ENCODE assay signal across 8 cellular contexts in genomic region chr20:45373353-45374100, GRCh38. TPM values are rescaled to one million over a fixed set of nuclear protein-coding genes. Genes with fewer than 3 reads are reported as not detected.
DNase-seq lines count a peak whose midpoint lies in the region; ATAC-seq, FAIRE-seq and TF ChIP-seq lines count a peak whose summit lies in the region.

No MANE protein-coding gene starts in this region.

- no peaks in the 10 kb centered on the region for H4K20me1 ChIP-seq in OCI-LY7 (ENCODE audit: insufficient read depth, low read length)

- DNase-seq in GM18507 (ENCODE audit: extremely low spot score, insufficient read length, low read depth) (peak; percentile 64), HT1080 (ENCODE audit: low read depth) (peak; percentile 43), OCI-LY7 (ENCODE audit: low spot score) (peak; percentile 83)
- peak; percentile 92 for DNase-seq in activated T-cell treated with anti-CD3 and anti-CD28 coated beads, Interleukin-2, amount 50 U/mL, for 4 hours
- DNase-seq in stimulated activated CD8-positive, alpha-beta memory T cell treated with anti-CD3 and anti-CD28 coated beads, Interleukin-4, amount 100 ng/mL, for 4 hours (ENCODE audit: low read depth in 2 of 2, low spot score in 1 of 2) = peak; percentile 77 to 90

- ATAC-seq in activated T-cell treated with anti-CD3 and anti-CD28 coated beads, Interleukin-2, amount 50 U/mL, for 4 hours = peak; percentile 95
- ATAC-seq in esophagus mucosa = peak; percentile 82

- peak; percentile 87 for FAIRE-seq in GM18507 (lab: Jason Lieb, UNC)

- peaks cover 8% of the 10 kb centered on the region for H3K36me3 Mint-ChIP-seq in activated T-cell treated with anti-CD3 and anti-CD28 coated beads, Interleukin-2, amount 50 U/mL, for 4 hours (ENCODE audit: insufficient read depth)

- peaks cover 9% of the 10 kb centered on the region for H3K36me3 ChIP-seq in OCI-LY7 (ENCODE audit: insufficient read depth, low read length)
- H3K36me3 ChIP-seq in mucosa of stomach (ENCODE audit: control insufficient read depth, insufficient read depth, low read length) = no peaks in the 10 kb centered on the region

- H3K4me3 Mint-ChIP-seq in activated T-cell treated with anti-CD3 and anti-CD28 coated beads, Interleukin-2, amount 50 U/mL, for 4 hours = peak overlapping the region; percentile 85

- peak overlapping the region; percentile 46 for H3K9ac ChIP-seq in mucosa of stomach (ENCODE audit: low read length)

- H3K4me3 ChIP-seq in OCI-LY7 (ENCODE audit: low read depth, low read length, poor library complexity, severe bottlenecking) = no peak overlapping the region
- peak overlapping the region; percentile 34 for H3K4me3 ChIP-seq in mucosa of stomach (ENCODE audit: low read length)

- no peaks in the 10 kb centered on the region for H3K79me2 ChIP-seq in OCI-LY7 (ENCODE audit: insufficient read depth, low read depth, low read length)

- H3K4me2 ChIP-seq in OCI-LY7 (ENCODE audit: low read length) = peak overlapping the region; percentile 52; the same call in 1 of the 2 replicates

- CTCF ChIA-PET in OCI-LY7 (lab: Charles Lee; ENCODE audit: unreplicated experiment) = interaction anchor here (0.7 to 1.4 kb wide), 6 partner anchors 11 to 76 kb away, joined by 3 to 5 read pairs (median 3); partner anchors contain the start of gene SYS1

- H3K4me1 ChIP-seq in OCI-LY7 (ENCODE audit: insufficient read depth, low read length, poor library complexity, severe bottlenecking) = peaks cover 38% of the 10 kb centered on the region
- peaks cover 14% of the 10 kb centered on the region for H3K4me1 ChIP-seq in mucosa of stomach (ENCODE audit: control insufficient read depth, insufficient read depth, low read length)

- H3K27ac ChIP-seq in 22Rv1 (peak overlapping the region; percentile 53), OCI-LY7 (ENCODE audit: low read depth, low read length, poor library complexity, severe bottlenecking) (no peak overlapping the region)

- intact Hi-C loops in OCI-LY7 (cut with micrococcal nuclease; ENCODE audit: unreplicated experiment) = loop anchor here (1.0 kb wide), 1 partner anchor 64 kb away; no protein-coding TSS in a partner anchor

- H3K4me1 Mint-ChIP-seq in activated T-cell treated with anti-CD3 and anti-CD28 coated beads, Interleukin-2, amount 50 U/mL, for 4 hours (ENCODE audit: low read depth) = peaks cover 33% of the 10 kb centered on the region

- H3K9me3 ChIP-seq in OCI-LY7 (ENCODE audit: low read length) (no peaks in the 10 kb centered on the region), mucosa of stomach (ENCODE audit: control insufficient read depth, low read length) (no peaks in the 10 kb centered on the region)

- no peaks in the 10 kb centered on the region for H3K9me3 Mint-ChIP-seq in activated T-cell treated with anti-CD3 and anti-CD28 coated beads, Interleukin-2, amount 50 U/mL, for 4 hours

- H3K27me3 ChIP-seq in mucosa of stomach (ENCODE audit: control insufficient read depth, insufficient read depth, low read length) = no peaks in the 10 kb centered on the region

- H3K9me2 ChIP-seq in OCI-LY7 (ENCODE audit: insufficient read depth, low read length) = no peaks in the 10 kb centered on the region

- BruUV-seq in OCI-LY7 (replicated peaks; lab: Mats Ljungman, UMichigan) = no TSS peak

- no peaks in the 10 kb centered on the region for H3K27me3 Mint-ChIP-seq in activated T-cell treated with anti-CD3 and anti-CD28 coated beads, Interleukin-2, amount 50 U/mL, for 4 hours (ENCODE audit: low read depth)

- no peak overlapping the region for H2AFZ ChIP-seq in OCI-LY7 (ENCODE audit: low read length)

- TF ChIP-seq CTCF in 22Rv1 (IDR thresholded peaks at IDR 0.05) (peak; percentile 96), OCI-LY7 (conservative IDR thresholded peaks at IDR 0.05; ENCODE audit: low read length) (peak; percentile 92)

- POLR2A ChIA-PET in OCI-LY7 (lab: Charles Lee) = interaction anchor here (1.0 kb wide), 1 partner anchor 64 kb away, joined by 4 read pairs; no protein-coding TSS in a partner anchor

RNA-seq across cellular contexts. Expression of gene TP53TG5, which starts 4.6 kb away (rescaled TPM):
- total RNA-seq in HT1080 (2014; rRNA removed; shearing (Covaris generic)) = not detected in 2 replicates
- polyA plus RNA-seq in HT1080 (2015; cell fraction: cytosol; rRNA removed) = not detected in 2 replicates
- polyA plus RNA-seq in HT1080 (2015; cell fraction: nucleus; rRNA removed) = not detected in 2 replicates
- total RNA-seq in OCI-LY7 (2014; rRNA removed; shearing (Covaris generic)) = not detected in 2 replicates
- total RNA-seq in OCI-LY7 (2022) = not detected in 2 replicates
- not detected for total RNA-seq in activated T-cell treated with anti-CD3 and anti-CD28 coated beads, Interleukin-2, amount 50 U/mL, for 4 hours
- 0.36 TPM for total RNA-seq in esophagus mucosa

RNA-seq across cellular contexts. Expression of gene SYS1, which starts 10.6 kb away (rescaled TPM):
- total RNA-seq in HT1080 (2014; rRNA removed; shearing (Covaris generic)) = 16.2 and 28.9 TPM in 2 replicates
- 18.7 and 19.1 TPM in 2 replicates for polyA plus RNA-seq in HT1080 (2015; cell fraction: cytosol; rRNA removed)
- polyA plus RNA-seq in HT1080 (2015; cell fraction: nucleus; rRNA removed) = 10.9 and 13.6 TPM in 2 replicates
- 22.3 and 37.6 TPM in 2 replicates for total RNA-seq in OCI-LY7 (2014; rRNA removed; shearing (Covaris generic))
- total RNA-seq in OCI-LY7 (2022) (8.6 and 9.6 TPM in 2 replicates), esophagus mucosa (13.7 TPM)
- total RNA-seq in activated T-cell treated with anti-CD3 and anti-CD28 coated beads, Interleukin-2, amount 50 U/mL, for 4 hours = 10 to 100 TPM; 36.4 to 37.4 (median 36.6) TPM

RNA-seq across cellular contexts. Expression of gene SDC4, which starts 25.3 kb away (rescaled TPM):
- 47.8 and 53.4 TPM in 2 replicates for total RNA-seq in HT1080 (2014; rRNA removed; shearing (Covaris generic))
- 85.3 and 88.9 TPM in 2 replicates for polyA plus RNA-seq in HT1080 (2015; cell fraction: cytosol; rRNA removed)
- 61.9 and 74.5 TPM in 2 replicates for polyA plus RNA-seq in HT1080 (2015; cell fraction: nucleus; rRNA removed)
- total RNA-seq in OCI-LY7 (2014; rRNA removed; shearing (Covaris generic)) = not detected in 2 replicates
- total RNA-seq in OCI-LY7 (2022) (not detected in 2 replicates), esophagus mucosa (99.1 TPM)
- 100 to 1,000 TPM in 2 of 3 donors, 10 to 100 TPM in 1; 94.0 to 138 (median 102) TPM for total RNA-seq in activated T-cell treated with anti-CD3 and anti-CD28 coated beads, Interleukin-2, amount 50 U/mL, for 4 hours

RNA-seq across cellular contexts. Expression of gene DBNDD2, which starts 34.6 kb away (rescaled TPM):
- 10.1 and 16.8 TPM in 2 replicates for total RNA-seq in HT1080 (2014; rRNA removed; shearing (Covaris generic))
- 49.3 and 55.0 TPM in 2 replicates for polyA plus RNA-seq in HT1080 (2015; cell fraction: cytosol; rRNA removed)
- polyA plus RNA-seq in HT1080 (2015; cell fraction: nucleus; rRNA removed) = 19.1 and 22.4 TPM in 2 replicates
- 0.57 TPM in 1 of 2 replicates, not detected in the other for total RNA-seq in OCI-LY7 (2014; rRNA removed; shearing (Covaris generic))
- not detected in 2 replicates for total RNA-seq in OCI-LY7 (2022)
- total RNA-seq in activated T-cell treated with anti-CD3 and anti-CD28 coated beads, Interleukin-2, amount 50 U/mL, for 4 hours = 10 to 100 TPM in 2 of 3 donors, 1 to 10 TPM in 1; 9.7 to 13.3 (median 12.5) TPM
- 22.6 TPM for total RNA-seq in esophagus mucosa

RNA-seq across cellular contexts. Expression of gene PIGT, which starts 42.4 kb away (rescaled TPM):
- total RNA-seq in HT1080 (2014; rRNA removed; shearing (Covaris generic)) = 88.5 and 139 TPM in 2 replicates
- 169 and 176 TPM in 2 replicates for polyA plus RNA-seq in HT1080 (2015; cell fraction: cytosol; rRNA removed)
- polyA plus RNA-seq in HT1080 (2015; cell fraction: nucleus; rRNA removed) = 145 and 184 TPM in 2 replicates
- total RNA-seq in OCI-LY7 (2014; rRNA removed; shearing (Covaris generic)) = 75.7 and 104 TPM in 2 replicates
- total RNA-seq in OCI-LY7 (2022) = 79.4 and 89.2 TPM in 2 replicates
- 10 to 100 TPM; 88.0 to 94.8 (median 90.9) TPM for total RNA-seq in activated T-cell treated with anti-CD3 and anti-CD28 coated beads, Interleukin-2, amount 50 U/mL, for 4 hours
- total RNA-seq in esophagus mucosa = 43.0 TPM

Comparison
In these comparisons a context has a peak if more than half of its experiments do, and no peak if none do; other contexts are left out.
1. RNA of gene SDC4, which starts 25.3 kb away (total RNA-seq): 94.0 to 138 TPM in activated T-cell treated with anti-CD3 and anti-CD28 coated beads, Interleukin-2, amount 50 U/mL, for 4 hours, 99.1 TPM in esophagus mucosa (single experiment) and 47.8 to 53.4 TPM in HT1080; not detected in OCI-LY7; every median in the first group is over 10 times any median in the second.
2. Peak in every context shown above with its lines, with median percentiles within 50 percentile points of each other: DNase-seq.